Comparison of ENCODE assay signal across 9 cellular contexts in genomic region chr1:10939654-10940450, GRCh38.
DNase-seq lines count a peak whose midpoint lies in the region; ATAC-seq, FAIRE-seq and TF ChIP-seq lines count a peak whose summit lies in the region.
"Had no signal": no experiment of that assay in that cellular context is flagged by ENCODE, and none has a peak within 500 bp of the region (broad histone marks: within the 10 kb centered on the region; RNA-seq: fewer than 3 reads in every experiment).

No MANE protein-coding gene starts in this region.

- H3K9ac ChIP-seq in HepG2 (ENCODE audit: insufficient read depth, low read depth, low read length) (peak overlapping the region; percentile 24), trophoblast cell (ENCODE audit: low read length) (no peak overlapping the region)

- DNase-seq in HepG2 (ENCODE audit: low spot score), result peak; percentile 62
- DNase-seq in right lobe of liver, result no peak
- peak; percentile 83 for DNase-seq in RPMI7951 (ENCODE audit: low read depth)
- no peak for DNase-seq in Calu3
- DNase-seq in NOMO-1 treated with dmso at 0.1 percent for 144 hours (lab: John Stamatoyannopoulos, UW; ENCODE audit: unreplicated experiment), result no peak
- DNase-seq in trophoblast cell, result no peak
- no peak for DNase-seq in dorsolateral prefrontal cortex

- no peak overlapping the region for H3K27ac ChIP-seq in HepG2 (ENCODE audit: extremely low read length, insufficient read depth, low read length)
- H3K27ac ChIP-seq in right lobe of liver, result no peak overlapping the region
- H3K27ac ChIP-seq in trophoblast cell (ENCODE audit: low read depth, low read length), result no peak overlapping the region
- no peak overlapping the region for H3K27ac ChIP-seq in dorsolateral prefrontal cortex
- H3K27ac ChIP-seq: C4-2B had no signal

- H3K4me3 ChIP-seq in HepG2 (replicated peaks in 1 of 3; ENCODE audit: insufficient read depth in 1 of 3, low read depth in 2 of 3, low read length in 3 of 3) (peak overlapping the region; percentile 23 to 51 (median 24); a peak in 4 of 6 replicates), right lobe of liver (no peak overlapping the region), trophoblast cell (ENCODE audit: low read depth, low read length) (no peak overlapping the region), dorsolateral prefrontal cortex (no peak overlapping the region)

- H3K36me3 Mint-ChIP-seq in Calu3 (ENCODE audit: insufficient read depth, unreplicated experiment), result no peaks in the 10 kb centered on the region

- POLR2A ChIA-PET in HepG2 (lab: Yijun Ruan, JAX), result interaction anchor here (1.3 kb wide), 1 partner anchor 29 kb away, joined by 3 read pairs; no protein-coding TSS in a partner anchor

- intact Hi-C loops in HepG2 (cut with micrococcal nuclease; ENCODE audit: unreplicated experiment) (loop anchor here (2.0 kb wide), 1 partner anchor 433 kb away; no protein-coding TSS in a partner anchor), right lobe of liver (cut with DNase I) (no loop called here), Calu3 (cut with micrococcal nuclease; ENCODE audit: unreplicated experiment) (loop anchor here (10.0 kb wide), 1 partner anchor 435 kb away; no protein-coding TSS in a partner anchor), dorsolateral prefrontal cortex (cut with DNase I) (loop anchor here (5.0 to 10.0 kb wide), 2 partner anchors 425 to 433 kb away; no protein-coding TSS in a partner anchor)

- H2AFZ ChIP-seq in HepG2 (ENCODE audit: low read length), result no peak overlapping the region
- H2AFZ ChIP-seq in trophoblast cell (ENCODE audit: insufficient read depth, low read length, poor library complexity), result no peak overlapping the region

- H3K79me2 ChIP-seq in HepG2 (ENCODE audit: insufficient read depth, low read length), result no peaks in the 10 kb centered on the region
- H3K79me2 ChIP-seq in trophoblast cell (ENCODE audit: control insufficient read depth, insufficient read depth, low read length, poor library complexity), result no peaks in the 10 kb centered on the region

- no peak for TF ChIP-seq RAD21 in HepG2 (CRISPR knock-in tag; IDR thresholded peaks at IDR 0.05)

- FAIRE-seq in HepG2 (lab: Jason Lieb, UNC), result no peak
- FAIRE-seq in endometrium (lab: Jason Lieb, UNC), result peak; percentile 74

- no peak for TF ChIP-seq CTCF in HepG2 (CRISPR knock-in tag; IDR thresholded peaks at IDR 0.05)
- TF ChIP-seq CTCF in right lobe of liver (IDR thresholded peaks at IDR 0.05), result no peak
- TF ChIP-seq CTCF in Calu3 (IDR thresholded peaks at IDR 0.05; ENCODE audit: unreplicated experiment), result no peak
- TF ChIP-seq CTCF in dorsolateral prefrontal cortex (IDR thresholded peaks at IDR 0.05 in 54 of 56, conservative IDR thresholded peaks at IDR 0.05 in 2 of 56; ENCODE audit: low read depth in 1 of 56, partially characterized antibody in 56 of 56), result no peak

- no peak overlapping the region for H4K8ac ChIP-seq in trophoblast cell (ENCODE audit: low read depth, low read length)

- WGBS in HepG2 (ENCODE audit: low lambda C conversion rate), result 24% methylated on average over 20 of the region's 20 CpGs
- 43% methylated on average over 18 of the region's 20 CpGs for WGBS in right lobe of liver (ENCODE audit: insufficient coverage, low coverage, low lambda C conversion rate, missing lambda C conversion rate)
- WGBS in trophoblast cell (ENCODE audit: extremely low coverage, insufficient coverage, insufficient read length), result no CpG with 5 or more reads among the region's 20 CpGs

- H3K4me1 Mint-ChIP-seq in Calu3 (ENCODE audit: low read depth, unreplicated experiment), result peaks cover 8% of the 10 kb centered on the region

- no peak overlapping the region for H3K14ac ChIP-seq in trophoblast cell (ENCODE audit: low read length)

- peaks cover 12% of the 10 kb centered on the region for H3K27me3 Mint-ChIP-seq in Calu3 (ENCODE audit: unreplicated experiment)

- H3K27ac Mint-ChIP-seq in Calu3 (ENCODE audit: unreplicated experiment), result no peak overlapping the region

- no peak overlapping the region for H2AK5ac ChIP-seq in trophoblast cell (ENCODE audit: low read length)

- no peak overlapping the region for H3K18ac ChIP-seq in trophoblast cell (ENCODE audit: low read length)

- H4K12ac ChIP-seq in trophoblast cell (ENCODE audit: low read depth, low read length), result no peak overlapping the region

- no peak overlapping the region for H2BK5ac ChIP-seq in trophoblast cell (ENCODE audit: low read depth, low read length, poor library complexity)

- H3K23ac ChIP-seq in trophoblast cell (ENCODE audit: low read length), result no peak overlapping the region

- H3K9me3 ChIP-seq in HepG2 (ENCODE audit: low read length) (no peaks in the 10 kb centered on the region), right lobe of liver (no peaks in the 10 kb centered on the region), trophoblast cell (ENCODE audit: insufficient read depth, low read depth, low read length) (no peaks in the 10 kb centered on the region)

- ATAC-seq in HepG2 (no peak), right lobe of liver (no peak)

- H3K4me1 ChIP-seq in HepG2 (ENCODE audit: insufficient read depth, low read length), result peaks cover 79% of the 10 kb centered on the region
- peaks cover 0 to 14% (median 0%) of the 10 kb centered on the region in 4 donors for H3K4me1 ChIP-seq in right lobe of liver
- H3K4me1 ChIP-seq in trophoblast cell (ENCODE audit: control insufficient read depth in 1 of 2, insufficient read depth in 2 of 2, low read length in 2 of 2), result no peaks in the 10 kb centered on the region

- BruUV-seq in HepG2 (replicated peaks; lab: Mats Ljungman, UMichigan), result no TSS peak
- BruUV-seq in Calu3 (replicated peaks; lab: Mats Ljungman, UMichigan), result no TSS peak

- CTCF ChIA-PET in HepG2 (lab: Yijun Ruan, JAX; ENCODE audit: low intra/inter-chr PET ratio, low total read pairs), result no interaction called here
- CTCF ChIA-PET in Calu3 (lab: Charles Lee), result interaction anchor here (0.6 kb wide), 1 partner anchor 74 kb away, joined by 3 read pairs; no protein-coding TSS in a partner anchor

- TF ChIP-seq POLR2A in HepG2 (IDR thresholded peaks at IDR 0.05; ENCODE audit: insufficient read depth in 1 of 2, low read depth in 2 of 2, low read length in 2 of 2) (no peak), right lobe of liver (IDR thresholded peaks at IDR 0.05) (no peak)

- TF ChIP-seq EP300 in HepG2 (IDR thresholded peaks at IDR 0.05; ENCODE audit: low read depth in 2 of 2, low read length in 2 of 2) (no peak), HepG2 (CRISPR knock-in tag; IDR thresholded peaks at IDR 0.05; ENCODE audit: borderline replicate concordance) (no peak)

- no peaks in the 10 kb centered on the region for H3K79me1 ChIP-seq in trophoblast cell (ENCODE audit: low read length)

- no peaks in the 10 kb centered on the region for H4K20me1 ChIP-seq in HepG2 (ENCODE audit: insufficient read depth, low read length)

- in situ Hi-C loops in HepG2 (cut with HindIII; ENCODE audit: extremely low pct_ligation_motif_present, low pct_unique_long_range_greater_than_20kb), result loop anchor here (10.0 kb wide), 1 partner anchor 435 kb away; no protein-coding TSS in a partner anchor

- H3K4me3 Mint-ChIP-seq in Calu3 (ENCODE audit: low read depth, unreplicated experiment), result no peak overlapping the region

- no peak overlapping the region for H3K4ac ChIP-seq in trophoblast cell (ENCODE audit: low read depth, low read length)

- H3K27me3 ChIP-seq in HepG2 (ENCODE audit: control insufficient read depth in 1 of 2, insufficient read depth in 2 of 2, low read length in 2 of 2) (peaks cover 0 to 5% of the 10 kb centered on the region in 2 experiments; a peak in 1 of 5 replicates), right lobe of liver (no peaks in the 10 kb centered on the region), trophoblast cell (ENCODE audit: insufficient read depth, low read length) (no peaks in the 10 kb centered on the region), dorsolateral prefrontal cortex (peaks cover 0 to 6% (median 0%) of the 10 kb centered on the region in 45 donors)

- H3K36me3 ChIP-seq in HepG2 (replicated peaks in 1 of 2; ENCODE audit: control insufficient read depth in 1 of 2, insufficient read depth in 2 of 2, low read length in 2 of 2) (no peaks in the 10 kb centered on the region), right lobe of liver (no peaks in the 10 kb centered on the region), trophoblast cell (ENCODE audit: control insufficient read depth in 1 of 2, insufficient read depth in 2 of 2, low read length in 2 of 2) (no peaks in the 10 kb centered on the region)

- no peak overlapping the region for H4K91ac ChIP-seq in trophoblast cell (ENCODE audit: low read depth, low read length)

- H2BK12ac ChIP-seq in trophoblast cell (ENCODE audit: low read length), result no peak overlapping the region

- no peaks in the 10 kb centered on the region for H3K9me3 Mint-ChIP-seq in Calu3 (ENCODE audit: low read depth, unreplicated experiment)

- H2BK120ac ChIP-seq in trophoblast cell (ENCODE audit: insufficient read depth, low read length, poor library complexity), result no peak overlapping the region

- H3K4me2 ChIP-seq in HepG2 (ENCODE audit: low read depth, low read length), result peak overlapping the region; percentile 74
- no peak overlapping the region for H3K4me2 ChIP-seq in trophoblast cell (ENCODE audit: low read length)

TF ChIP-seq in HepG2, 621 proteins besides CTCF, POLR2A, EP300 and RAD21 (continues in another document):
- TF ChIP-seq MIXL1 (CRISPR knock-in tag; IDR thresholded peaks at IDR 0.05) (no peak), ATF4 (CRISPR knock-in tag; IDR thresholded peaks at IDR 0.05) (peak in 1 of 2 experiments; percentile 57; a peak in 2 of 4 replicates), KDM2A (CRISPR knock-in tag; IDR thresholded peaks at IDR 0.05; ENCODE audit: borderline replicate concordance, low read depth) (0 out of 2 replicates have a peak, but pooled peaks have one; percentile 12), RFX3 (CRISPR knock-in tag; IDR thresholded peaks at IDR 0.05) (no peak), MYC (CRISPR knock-in tag; IDR thresholded peaks at IDR 0.05; ENCODE audit: borderline replicate concordance) (peak; percentile 36; the same call in 1 of the 2 replicates), NFRKB (IDR thresholded peaks at IDR 0.05) (no peak), DNMT3B (CRISPR knock-in tag; conservative IDR thresholded peaks at IDR 0.05) (0 out of 2 replicates have a peak, but pooled peaks have one; percentile 31), HDAC1 (CRISPR knock-in tag; IDR thresholded peaks at IDR 0.05) (no peak), ISX (CRISPR knock-in tag; conservative IDR thresholded peaks at IDR 0.05) (no peak), TBX2 (CRISPR knock-in tag; IDR thresholded peaks at IDR 0.05; ENCODE audit: borderline replicate concordance) (0 out of 2 replicates have a peak, but pooled peaks have one; percentile 25), NCOA5 (CRISPR knock-in tag; IDR thresholded peaks at IDR 0.05) (no peak), CBFB (CRISPR knock-in tag; IDR thresholded peaks at IDR 0.05) (peak; percentile 42; the same call in 1 of the 2 replicates)

Comparison
In these comparisons a context has a peak if more than half of its experiments do, and no peak if none do; other contexts are left out.
1. DNase-seq: peak in HepG2 (single experiment) and RPMI7951 (single experiment); none in right lobe of liver (0 of 3), Calu3 (single experiment), NOMO-1 treated with dmso at 0.1 percent for 144 hours (single experiment), trophoblast cell (0 of 2) and dorsolateral prefrontal cortex (0 of 10).
2. H3K4me3 ChIP-seq: peak in HepG2 (3 of 3); none in right lobe of liver (0 of 3), trophoblast cell (single experiment) and dorsolateral prefrontal cortex (0 of 59).
3. intact Hi-C loops: an anchor here in HepG2 (2.0 kb wide), Calu3 (10.0 kb wide) and dorsolateral prefrontal cortex (5.0 to 10.0 kb wide); none called in right lobe of liver.